8 cellular contexts compared by ENCODE assay signal in genomic region chr11:19938051-19938856, GRCh38.
DNase-seq lines count a peak whose midpoint lies in the region; ATAC-seq, FAIRE-seq and TF ChIP-seq lines count a peak whose summit lies in the region.

No MANE protein-coding gene starts in this region.

- ATAC-seq in GM19023 (IDR thresholded peaks at IDR 0.05; ENCODE audit: unreplicated experiment) (peak; percentile 56), HG03354 (IDR thresholded peaks at IDR 0.05; ENCODE audit: poor library complexity, severe bottlenecking, unreplicated experiment) (peak; percentile 85), right lobe of liver (peak; percentile 21 to 78 (median 64))

- H3K4me1 ChIP-seq in right lobe of liver (peaks cover 0 to 12% (median 2%) of the 10 kb centered on the region in 4 donors), tibial artery (peaks cover 0 to 45% (median 31%) of the 10 kb centered on the region in 4 donors)

- H3K4me3 ChIP-seq in cardiac fibroblast (replicated peaks in 1 of 2; ENCODE audit: low read depth in 2 of 2, low read length in 2 of 2) (no peak overlapping the region), right lobe of liver (no peak overlapping the region), tibial artery (no peak overlapping the region)

- no peak for FAIRE-seq in RCC 7860 (lab: Jason Lieb, UNC)

- TF ChIP-seq POLR2A in right lobe of liver (IDR thresholded peaks at IDR 0.05): no peak

- H3K36me3 ChIP-seq in right lobe of liver (peaks cover 0 to 7% (median 2%) of the 10 kb centered on the region in 4 donors), tibial artery (peaks cover 40 to 66% (median 41%) of the 10 kb centered on the region in 3 donors)

- peak; percentile 86 for TF ChIP-seq CTCF in cardiac fibroblast (IDR thresholded peaks at IDR 0.05; ENCODE audit: low read depth, low read length)
- peak; percentile 56 to 85 (median 70) for TF ChIP-seq CTCF in right lobe of liver (IDR thresholded peaks at IDR 0.05)
- TF ChIP-seq CTCF in tibial artery (IDR thresholded peaks at IDR 0.05): peak; percentile 74 to 76

- no peaks in the 10 kb centered on the region for H3K9me3 ChIP-seq in right lobe of liver
- no peaks in the 10 kb centered on the region for H3K9me3 ChIP-seq in tibial artery

- no peaks in the 10 kb centered on the region for H3K27me3 ChIP-seq in right lobe of liver
- no peaks in the 10 kb centered on the region for H3K27me3 ChIP-seq in tibial artery

- DNase-seq in COLO829 (ENCODE audit: low spot score) (peak; percentile 71), RCC 7860 (ENCODE audit: low spot score) (peak; percentile 16), cardiac fibroblast (ENCODE audit: low read depth in 2 of 2) (peak; percentile 72 to 75), right lobe of liver (no peak), tibial artery (no peak), ureter (ENCODE audit: low spot score) (no peak)

- intact Hi-C loops in right lobe of liver (cut with DNase I): no loop called here
- intact Hi-C loops in tibial artery (cut with DNase I; ENCODE audit: low total_unique reads): no loop called here

- WGBS in right lobe of liver (ENCODE audit: insufficient coverage, low coverage, low lambda C conversion rate, missing lambda C conversion rate): 60% methylated on average over 10 of the region's 10 CpGs

- H3K27ac ChIP-seq in right lobe of liver: peak overlapping the region in 1 of 3 donors; percentile 1
- peak overlapping the region in 1 of 2 donors; percentile 30 for H3K27ac ChIP-seq in tibial artery

Comparison
In these comparisons a context has a peak if more than half of its experiments do, and no peak if none do; other contexts are left out.
1. DNase-seq: peak in COLO829 (single experiment), RCC 7860 (single experiment) and cardiac fibroblast (2 of 2); none in right lobe of liver (0 of 3), tibial artery (0 of 2) and ureter (single experiment).
2. Peak in every context shown above with its lines, with median percentiles within 50 percentile points of each other: ATAC-seq and CTCF ChIP-seq.